In genomic region chr4:118684873-118685811, GRCh38 we compare ENCODE assay signal across 8 cellular contexts.
DNase-seq lines count a peak whose midpoint lies in the region; ATAC-seq and TF ChIP-seq lines count a peak whose summit lies in the region.

Gene METTL14 (plus strand): TSS chr4:118685392. CDS start chr4:118685535, 143 bp downstream.

- DNase-seq in DMS 273 treated with DMSO at 0.1 percent for 48 hours (lab: John Stamatoyannopoulos, UW) (peak; percentile 56), HuH-7 (ENCODE audit: low spot score) (peak; percentile 32), OCI-M1 (lab: John Stamatoyannopoulos, UW) (peak; percentile 95), activated T-cell treated with anti-CD3 and anti-CD28 coated beads for 48 hours (ENCODE audit: low read depth) (peak; percentile 85), erythroblast (lab: John Stamatoyannopoulos, UW) (peak; percentile 93)
- DNase-seq in stimulated activated CD8-positive, alpha-beta memory T cell treated with anti-CD3 and anti-CD28 coated beads, Interleukin-4, amount 100 ng/mL, for 48 hours = peak; percentile 94

- peak; percentile 86 for TF ChIP-seq POLR2A in erythroblast (IDR thresholded peaks at IDR 0.05; ENCODE audit: low read length)

- peaks cover 10 to 13% of the 10 kb centered on the region in 2 donors for H3K4me1 ChIP-seq in mucosa of rectum (ENCODE audit: control insufficient read depth in 2 of 2, insufficient read depth in 2 of 2, low read length in 2 of 2)

- H3K27me3 ChIP-seq in mucosa of rectum (ENCODE audit: control insufficient read depth in 2 of 2, insufficient read depth in 2 of 2, low read length in 2 of 2) = no peaks in the 10 kb centered on the region

- H3K4me3 ChIP-seq in mucosa of rectum (ENCODE audit: low read length in 2 of 2) = peak within 1 kb of the TSS; percentile 93 to 99

- H3K27ac ChIP-seq in mucosa of rectum (ENCODE audit: low read depth in 2 of 2, low read length in 2 of 2) = peak within 1 kb of the TSS; percentile 90 to 95

- no peaks in the 10 kb centered on the region for H3K9me3 ChIP-seq in mucosa of rectum (ENCODE audit: control insufficient read depth in 2 of 2, low read length in 2 of 2)

- H3K9ac ChIP-seq in mucosa of rectum (ENCODE audit: low read depth in 1 of 2, low read length in 2 of 2) = peak within 1 kb of the TSS; percentile 84 to 93

- peaks cover 10 to 17% of the 10 kb centered on the region in 2 donors for H3K36me3 ChIP-seq in mucosa of rectum (ENCODE audit: control insufficient read depth in 2 of 2, insufficient read depth in 2 of 2, low read length in 2 of 2)

- ATAC-seq in GM21515 (IDR thresholded peaks at IDR 0.05; ENCODE audit: unreplicated experiment) = peak; percentile 99

Comparison
In these comparisons a context has a peak if more than half of its experiments do, and no peak if none do; other contexts are left out.
1. Peak in every context shown above with its lines: DNase-seq, ATAC-seq, H3K4me3 ChIP-seq and H3K27ac ChIP-seq.
2. DNase-seq: peak in every context shown above with its lines; median percentile 95 in OCI-M1; 94 in stimulated activated CD8-positive, alpha-beta memory T cell treated with anti-CD3 and anti-CD28 coated beads, Interleukin-4, amount 100 ng/mL, for 48 hours; 93 in erythroblast; 85 in activated T-cell treated with anti-CD3 and anti-CD28 coated beads for 48 hours; 56 in DMS 273 treated with DMSO at 0.1 percent for 48 hours; 32 in HuH-7.